ENCODE assay signal across 1 cellular context in the genomic region with DNA sequence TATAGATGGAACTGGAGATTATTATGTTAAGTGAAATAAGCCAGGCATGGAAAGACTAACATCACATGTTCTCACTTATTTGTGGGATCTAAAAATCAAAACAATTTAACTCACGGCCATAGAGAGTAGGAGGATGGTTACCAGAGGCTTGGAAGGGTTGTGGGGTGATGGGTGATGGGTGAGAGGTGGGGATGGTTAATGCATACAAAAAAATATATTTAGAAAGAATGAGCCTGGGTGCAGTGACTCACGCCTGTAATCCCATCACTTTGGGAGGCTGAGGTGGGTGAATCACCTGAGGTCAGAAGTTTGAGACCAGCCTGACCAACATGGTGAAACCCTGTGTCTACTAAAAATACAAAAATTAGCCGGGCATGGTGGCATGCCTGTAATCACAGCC.
TF ChIP-seq lines count a peak whose summit lies in the region.

No MANE protein-coding gene starts in this region.

TF ChIP-seq in IMR-90, 13 proteins besides CTCF, POLR2A, EP300 and RAD21:
- TF ChIP-seq FOS (IDR thresholded peaks at IDR 0.05; ENCODE audit: low read depth, low read length) = peak; percentile 39; the same call in 1 of the 2 replicates
